In the genomic region with DNA sequence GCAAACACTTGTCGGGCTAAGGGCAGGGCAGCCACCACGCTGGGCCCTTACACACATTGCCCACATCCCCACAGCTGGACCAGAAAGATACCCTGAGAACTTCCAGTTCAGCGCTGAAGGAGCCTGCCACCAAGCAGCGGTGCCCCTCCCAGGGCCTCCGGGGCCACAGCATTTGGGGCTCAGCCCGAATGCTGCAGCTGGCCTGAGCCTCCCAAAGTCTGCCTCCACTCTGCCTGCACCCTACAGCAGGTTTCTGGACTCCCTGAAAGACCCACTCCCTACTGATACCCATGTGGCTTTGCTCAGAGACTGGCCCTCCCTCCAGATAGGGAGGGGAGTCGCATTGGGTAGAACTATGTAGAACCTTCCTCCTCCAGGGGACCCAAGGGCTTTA, we compare ENCODE assay signal across 1 cellular context.
TF ChIP-seq lines count a peak whose summit lies in the region.

No MANE protein-coding gene starts in this region.

TF ChIP-seq in GM23338, 12 proteins besides CTCF, POLR2A, EP300 and RAD21 (continued from another document):
- TF ChIP-seq, protein P1, sequence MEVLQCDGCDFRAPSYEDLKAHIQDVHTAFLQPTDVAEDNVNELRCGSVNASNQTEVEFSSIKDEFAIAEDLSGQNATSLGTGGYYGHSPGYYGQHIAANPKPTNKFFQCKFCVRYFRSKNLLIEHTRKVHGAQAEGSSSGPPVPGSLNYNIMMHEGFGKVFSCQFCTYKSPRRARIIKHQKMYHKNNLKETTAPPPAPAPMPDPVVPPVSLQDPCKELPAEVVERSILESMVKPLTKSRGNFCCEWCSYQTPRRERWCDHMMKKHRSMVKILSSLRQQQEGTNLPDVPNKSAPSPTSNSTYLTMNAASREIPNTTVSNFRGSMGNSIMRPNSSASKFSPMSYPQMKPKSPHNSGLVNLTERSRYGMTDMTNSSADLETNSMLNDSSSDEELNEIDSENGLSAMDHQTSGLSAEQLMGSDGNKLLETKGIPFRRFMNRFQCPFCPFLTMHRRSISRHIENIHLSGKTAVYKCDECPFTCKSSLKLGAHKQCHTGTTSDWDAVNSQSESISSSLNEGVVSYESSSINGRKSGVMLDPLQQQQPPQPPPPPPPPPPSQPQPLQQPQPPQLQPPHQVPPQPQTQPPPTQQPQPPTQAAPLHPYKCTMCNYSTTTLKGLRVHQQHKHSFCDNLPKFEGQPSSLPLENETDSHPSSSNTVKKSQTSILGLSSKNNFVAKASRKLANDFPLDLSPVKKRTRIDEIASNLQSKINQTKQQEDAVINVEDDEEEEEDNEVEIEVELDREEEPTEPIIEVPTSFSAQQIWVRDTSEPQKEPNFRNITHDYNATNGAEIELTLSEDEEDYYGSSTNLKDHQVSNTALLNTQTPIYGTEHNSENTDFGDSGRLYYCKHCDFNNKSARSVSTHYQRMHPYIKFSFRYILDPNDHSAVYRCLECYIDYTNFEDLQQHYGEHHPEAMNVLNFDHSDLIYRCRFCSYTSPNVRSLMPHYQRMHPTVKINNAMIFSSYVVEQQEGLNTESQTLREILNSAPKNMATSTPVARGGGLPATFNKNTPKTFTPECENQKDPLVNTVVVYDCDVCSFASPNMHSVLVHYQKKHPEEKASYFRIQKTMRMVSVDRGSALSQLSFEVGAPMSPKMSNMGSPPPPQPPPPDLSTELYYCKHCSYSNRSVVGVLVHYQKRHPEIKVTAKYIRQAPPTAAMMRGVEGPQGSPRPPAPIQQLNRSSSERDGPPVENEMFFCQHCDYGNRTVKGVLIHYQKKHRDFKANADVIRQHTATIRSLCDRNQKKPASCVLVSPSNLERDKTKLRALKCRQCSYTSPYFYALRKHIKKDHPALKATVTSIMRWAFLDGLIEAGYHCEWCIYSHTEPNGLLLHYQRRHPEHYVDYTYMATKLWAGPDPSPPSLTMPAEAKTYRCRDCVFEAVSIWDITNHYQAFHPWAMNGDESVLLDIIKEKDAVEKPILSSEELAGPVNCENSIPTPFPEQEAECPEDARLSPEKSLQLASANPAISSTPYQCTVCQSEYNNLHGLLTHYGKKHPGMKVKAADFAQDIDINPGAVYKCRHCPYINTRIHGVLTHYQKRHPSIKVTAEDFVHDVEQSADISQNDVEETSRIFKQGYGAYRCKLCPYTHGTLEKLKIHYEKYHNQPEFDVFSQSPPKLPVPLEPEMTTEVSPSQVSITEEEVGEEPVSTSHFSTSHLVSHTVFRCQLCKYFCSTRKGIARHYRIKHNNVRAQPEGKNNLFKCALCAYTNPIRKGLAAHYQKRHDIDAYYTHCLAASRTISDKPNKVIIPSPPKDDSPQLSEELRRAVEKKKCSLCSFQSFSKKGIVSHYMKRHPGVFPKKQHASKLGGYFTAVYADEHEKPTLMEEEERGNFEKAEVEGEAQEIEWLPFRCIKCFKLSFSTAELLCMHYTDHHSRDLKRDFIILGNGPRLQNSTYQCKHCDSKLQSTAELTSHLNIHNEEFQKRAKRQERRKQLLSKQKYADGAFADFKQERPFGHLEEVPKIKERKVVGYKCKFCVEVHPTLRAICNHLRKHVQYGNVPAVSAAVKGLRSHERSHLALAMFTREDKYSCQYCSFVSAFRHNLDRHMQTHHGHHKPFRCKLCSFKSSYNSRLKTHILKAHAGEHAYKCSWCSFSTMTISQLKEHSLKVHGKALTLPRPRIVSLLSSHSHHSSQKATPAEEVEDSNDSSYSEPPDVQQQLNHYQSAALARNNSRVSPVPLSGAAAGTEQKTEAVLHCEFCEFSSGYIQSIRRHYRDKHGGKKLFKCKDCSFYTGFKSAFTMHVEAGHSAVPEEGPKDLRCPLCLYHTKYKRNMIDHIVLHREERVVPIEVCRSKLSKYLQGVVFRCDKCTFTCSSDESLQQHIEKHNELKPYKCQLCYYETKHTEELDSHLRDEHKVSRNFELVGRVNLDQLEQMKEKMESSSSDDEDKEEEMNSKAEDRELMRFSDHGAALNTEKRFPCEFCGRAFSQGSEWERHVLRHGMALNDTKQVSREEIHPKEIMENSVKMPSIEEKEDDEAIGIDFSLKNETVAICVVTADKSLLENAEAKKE (CRISPR knock-in tag; IDR thresholded peaks at IDR 0.05), result no peak
- no peak for TF ChIP-seq ZNF114 (CRISPR knock-in tag; IDR thresholded peaks at IDR 0.05)
- no peak for TF ChIP-seq NANOG (IDR thresholded peaks at IDR 0.05; ENCODE audit: borderline replicate concordance)
- TF ChIP-seq, protein P2, sequence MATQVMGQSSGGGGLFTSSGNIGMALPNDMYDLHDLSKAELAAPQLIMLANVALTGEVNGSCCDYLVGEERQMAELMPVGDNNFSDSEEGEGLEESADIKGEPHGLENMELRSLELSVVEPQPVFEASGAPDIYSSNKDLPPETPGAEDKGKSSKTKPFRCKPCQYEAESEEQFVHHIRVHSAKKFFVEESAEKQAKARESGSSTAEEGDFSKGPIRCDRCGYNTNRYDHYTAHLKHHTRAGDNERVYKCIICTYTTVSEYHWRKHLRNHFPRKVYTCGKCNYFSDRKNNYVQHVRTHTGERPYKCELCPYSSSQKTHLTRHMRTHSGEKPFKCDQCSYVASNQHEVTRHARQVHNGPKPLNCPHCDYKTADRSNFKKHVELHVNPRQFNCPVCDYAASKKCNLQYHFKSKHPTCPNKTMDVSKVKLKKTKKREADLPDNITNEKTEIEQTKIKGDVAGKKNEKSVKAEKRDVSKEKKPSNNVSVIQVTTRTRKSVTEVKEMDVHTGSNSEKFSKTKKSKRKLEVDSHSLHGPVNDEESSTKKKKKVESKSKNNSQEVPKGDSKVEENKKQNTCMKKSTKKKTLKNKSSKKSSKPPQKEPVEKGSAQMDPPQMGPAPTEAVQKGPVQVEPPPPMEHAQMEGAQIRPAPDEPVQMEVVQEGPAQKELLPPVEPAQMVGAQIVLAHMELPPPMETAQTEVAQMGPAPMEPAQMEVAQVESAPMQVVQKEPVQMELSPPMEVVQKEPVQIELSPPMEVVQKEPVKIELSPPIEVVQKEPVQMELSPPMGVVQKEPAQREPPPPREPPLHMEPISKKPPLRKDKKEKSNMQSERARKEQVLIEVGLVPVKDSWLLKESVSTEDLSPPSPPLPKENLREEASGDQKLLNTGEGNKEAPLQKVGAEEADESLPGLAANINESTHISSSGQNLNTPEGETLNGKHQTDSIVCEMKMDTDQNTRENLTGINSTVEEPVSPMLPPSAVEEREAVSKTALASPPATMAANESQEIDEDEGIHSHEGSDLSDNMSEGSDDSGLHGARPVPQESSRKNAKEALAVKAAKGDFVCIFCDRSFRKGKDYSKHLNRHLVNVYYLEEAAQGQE (IDR thresholded peaks at IDR 0.05; ENCODE audit: unreplicated experiment), result no peak
- no peak for TF ChIP-seq JUNB (IDR thresholded peaks at IDR 0.05; ENCODE audit: unreplicated experiment)
- TF ChIP-seq POLR2AphosphoS5 (IDR thresholded peaks at IDR 0.05; ENCODE audit: low read depth), result no peak
- TF ChIP-seq ZNF331 (CRISPR knock-in tag; IDR thresholded peaks at IDR 0.05; ENCODE audit: low read depth), result no peak
- no peak for TF ChIP-seq STAT1 (IDR thresholded peaks at IDR 0.05; ENCODE audit: unreplicated experiment)
- no peak for TF ChIP-seq CREB1 (CRISPR knock-in tag; IDR thresholded peaks at IDR 0.05; ENCODE audit: low read depth)
TF ChIP-seq in GM23338: peak in this region for 0.
